Comparison of ENCODE assay signal across 19 cellular contexts in the genomic region with DNA sequence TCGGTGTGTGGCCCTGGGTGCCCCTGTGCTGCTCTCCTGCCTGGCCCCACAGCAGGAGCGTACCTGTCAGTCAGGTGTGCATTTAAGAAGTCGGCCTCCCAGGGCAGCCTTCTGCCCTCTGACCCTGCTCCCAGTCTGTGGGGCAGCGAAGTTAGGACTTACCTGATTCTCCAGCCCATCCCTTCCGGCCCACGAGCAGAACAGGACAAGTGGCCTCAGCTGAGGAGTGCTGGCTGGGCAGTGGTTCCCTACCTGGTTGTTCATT. TPM values are rescaled to one million over a fixed set of nuclear protein-coding genes. Genes with fewer than 3 reads are reported as not detected.
DNase-seq lines count a peak whose midpoint lies in the region; ATAC-seq and TF ChIP-seq lines count a peak whose summit lies in the region.
"Had no signal": no experiment of that assay in that cellular context is flagged by ENCODE, and none has a peak within 500 bp of the region (broad histone marks: within the 10 kb centered on the region; RNA-seq: fewer than 3 reads in every experiment).

No MANE protein-coding gene starts in this region.

- H3K27me3 Mint-ChIP-seq in immature natural killer cell (ENCODE audit: low read depth in 3 of 3) (peaks cover 0 to 4% (median 0%) of the 10 kb centered on the region in 3 donors), type B pancreatic cell (no peaks in the 10 kb centered on the region)

- POLR2A ChIA-PET in RWPE1 (lab: Yijun Ruan, JAX; ENCODE audit: low non-redundant PET) = no interaction called here

- H3K27ac Mint-ChIP-seq in immature natural killer cell (peak overlapping the region in 5 of 6 donors; percentile 53 to 86 (median 83)), type B pancreatic cell (no peak overlapping the region)
- H3K27ac Mint-ChIP-seq in stimulated activated effector memory CD8-positive, alpha-beta T cell treated with anti-CD3 and anti-CD28 coated beads, Interleukin-12 subunit alpha, Interleukin-12 subunit beta, amount 100 ng/mL, for 72 hours = no peak overlapping the region

- TF ChIP-seq CTCF in C4-2B (conservative IDR thresholded peaks at IDR 0.05) (no peak), RWPE1 (conservative IDR thresholded peaks at IDR 0.05; ENCODE audit: low read depth) (no peak), type B pancreatic cell (conservative IDR thresholded peaks at IDR 0.05) (no peak)

- CTCF ChIA-PET in RWPE1 (lab: Yijun Ruan, JAX) = interaction anchor here (1.0 kb wide), 1 partner anchor 88 kb away, joined by 3 read pairs; no protein-coding TSS in a partner anchor

- H3K9me3 Mint-ChIP-seq in immature natural killer cell = no peaks in the 10 kb centered on the region
- H3K9me3 Mint-ChIP-seq in stimulated activated effector memory CD8-positive, alpha-beta T cell treated with anti-CD3 and anti-CD28 coated beads, Interleukin-12 subunit alpha, Interleukin-12 subunit beta, amount 100 ng/mL, for 72 hours = no peaks in the 10 kb centered on the region
- H3K9me3 Mint-ChIP-seq in type B pancreatic cell = no peaks in the 10 kb centered on the region

- H3K4me3 Mint-ChIP-seq in immature natural killer cell (peak overlapping the region in 1 of 5 donors; percentile 6), type B pancreatic cell (no peak overlapping the region)
- no peak overlapping the region for H3K4me3 Mint-ChIP-seq in stimulated activated effector memory CD8-positive, alpha-beta T cell treated with anti-CD3 and anti-CD28 coated beads, Interleukin-12 subunit alpha, Interleukin-12 subunit beta, amount 100 ng/mL, for 72 hours

- peak; percentile 14 for ATAC-seq in stimulated activated effector memory CD8-positive, alpha-beta T cell treated with anti-CD3 and anti-CD28 coated beads, Interleukin-12 subunit alpha, Interleukin-12 subunit beta, amount 100 ng/mL, for 72 hours
- no peak for ATAC-seq in GM18861 (IDR thresholded peaks at IDR 0.05; ENCODE audit: unreplicated experiment)

- peaks cover 93 to 96% of the 10 kb centered on the region in 2 donors for H3K4me1 Mint-ChIP-seq in immature natural killer cell
- no peaks in the 10 kb centered on the region for H3K4me1 Mint-ChIP-seq in stimulated activated effector memory CD8-positive, alpha-beta T cell treated with anti-CD3 and anti-CD28 coated beads, Interleukin-12 subunit alpha, Interleukin-12 subunit beta, amount 100 ng/mL, for 72 hours
- H3K4me1 Mint-ChIP-seq in type B pancreatic cell (ENCODE audit: unreplicated experiment) = peaks cover 35% of the 10 kb centered on the region

- DNase-seq in RWPE1 (ENCODE audit: low spot score) (no peak), immature natural killer cell (no peak), OCI-M1 (lab: John Stamatoyannopoulos, UW) (no peak), type B pancreatic cell (ENCODE audit: extremely low spot score, unreplicated experiment) (no peak)
- no peak for DNase-seq in stimulated activated effector memory CD8-positive, alpha-beta T cell treated with anti-CD3 and anti-CD28 coated beads, Interleukin-12 subunit alpha, Interleukin-12 subunit beta, amount 100 ng/mL, for 72 hours (ENCODE audit: low spot score in 2 of 2)
- DNase-seq: C1 segment of cervical spinal cord; DMS79 treated with DMSO at 0.1 percent for 48 hours; Kasumi-1; MG63; NCI-H1092; NCI-H146; NCI-H2081; NK-92 treated with Interleukin-12 subunit alpha and Interleukin-12 subunit beta, amount 100 ng/mL, for 24 hours; SHP77 treated with DMSO at 0.1 percent for 48 hours; SK-N-SH had no signal

- H3K36me3 Mint-ChIP-seq in immature natural killer cell (peaks cover 5 to 44% (median 6%) of the 10 kb centered on the region in 3 donors), type B pancreatic cell (peaks cover 34% of the 10 kb centered on the region)
- no peaks in the 10 kb centered on the region for H3K36me3 Mint-ChIP-seq in stimulated activated effector memory CD8-positive, alpha-beta T cell treated with anti-CD3 and anti-CD28 coated beads, Interleukin-12 subunit alpha, Interleukin-12 subunit beta, amount 100 ng/mL, for 72 hours

- H3K27ac ChIP-seq in C4-2B (peak overlapping the region; percentile 62), RWPE1 (peak overlapping the region; percentile 34)
- H3K27ac ChIP-seq: HL-60 had no signal

RNA-seq across cellular contexts. Expression of gene CTBP2, which starts 24.7 kb away (rescaled TPM):
- 100 to 1,000 TPM in 2 of 3 donors, 10 to 100 TPM in 1; 89.8 to 154 (median 131) TPM for polyA plus RNA-seq in immature natural killer cell
- total RNA-seq in type B pancreatic cell (ENCODE audit: low replicate concordance) = 101 and 113 TPM in 2 replicates
- total RNA-seq: OCI-LY7 had no signal

Comparison
In these comparisons a context has a peak if more than half of its experiments do, and no peak if none do; other contexts are left out.
1. H3K27ac Mint-ChIP-seq: peak in immature natural killer cell (5 of 6); none in stimulated activated effector memory CD8-positive, alpha-beta T cell treated with anti-CD3 and anti-CD28 coated beads, Interleukin-12 subunit alpha, Interleukin-12 subunit beta, amount 100 ng/mL, for 72 hours (single experiment) and type B pancreatic cell (single experiment).